In genomic region chr13:51101636-51102218, GRCh38 we compare ENCODE assay signal across 39 cellular contexts. TPM values are rescaled to one million over a fixed set of nuclear protein-coding genes. Genes with fewer than 3 reads are reported as not detected.
"Had no signal": no experiment of that assay in that cellular context is flagged by ENCODE, and none has a peak within 500 bp of the region (broad histone marks: within the 10 kb centered on the region; RNA-seq: fewer than 3 reads in every experiment).

No MANE protein-coding gene starts in this region.

- H3K9me3 Mint-ChIP-seq: activated CD8-positive, alpha-beta T cell treated with anti-CD3 and anti-CD28 coated beads for 36 hours; activated T-cell treated with anti-CD3 and anti-CD28 coated beads, Interleukin-2, amount 50 U/mL, for 4 hours; activated T-helper 17 cell treated with anti-CD3 and anti-CD28 coated beads, Interleukin-2, amount 50 U/mL, for 72 hours; neural crest cell; stimulated activated memory B cell treated with anti-CD40 and anti-IgM and Interleukin-4, amounts not matched to agents 10 μg/mL and 1 μg/mL and 100 μg/mL, for 72 hours; stimulated activated naive CD8-positive, alpha-beta T cell treated with anti-CD3 and anti-CD28 coated beads, Interleukin-15, amount 100 ng/mL, for 72 hours had no signal

- H3K27ac Mint-ChIP-seq: activated CD8-positive, alpha-beta T cell treated with anti-CD3 and anti-CD28 coated beads for 36 hours; activated T-helper 17 cell treated with anti-CD3 and anti-CD28 coated beads, Interleukin-2, amount 50 U/mL, for 72 hours; naive thymus-derived CD4-positive, alpha-beta T cell; stimulated activated memory B cell treated with anti-CD40 and anti-IgM and Interleukin-4, amounts not matched to agents 10 μg/mL and 1 μg/mL and 100 μg/mL, for 72 hours; stimulated activated naive CD8-positive, alpha-beta T cell treated with anti-CD3 and anti-CD28 coated beads, Interleukin-15, amount 100 ng/mL, for 72 hours had no signal

- H3K9me3 ChIP-seq: gastroesophageal sphincter, psoas muscle, upper lobe of left lung had no signal

- H3K36me3 Mint-ChIP-seq: stimulated activated memory B cell treated with anti-CD40 and anti-IgM and Interleukin-4, amounts not matched to agents 10 μg/mL and 1 μg/mL and 100 μg/mL, for 72 hours had no signal

- DNase-seq: activated CD4-positive, alpha-beta T cell treated with anti-CD3 and anti-CD28 coated beads, Interleukin-2, amount 50 U/mL, for 1 hour; activated CD4-positive, CD25-positive, alpha-beta regulatory T cell treated with anti-CD3 and anti-CD28 coated beads, Interleukin-2, amount 50 U/mL, for 72 hours; activated CD8-positive, alpha-beta T cell treated with anti-CD3 and anti-CD28 coated beads for 36 hours; activated gamma-delta T cell treated with Interleukin-2 at 50 U/mL for 16 hours; activated naive CD4-positive, alpha-beta T cell treated with anti-CD3 and anti-CD28 coated beads, Interleukin-2, amount 50 U/mL, for 16 hours; activated T-cell treated with anti-CD3 and anti-CD28 coated beads, Interleukin-2, amount 50 U/mL, for 4 hours; amniotic stem cell; brain microvascular endothelial cell; dorsolateral prefrontal cortex; effector memory CD4-positive, alpha-beta T cell; head of caudate nucleus; hippocampal formation; left cardiac atrium; mammary epithelial cell; midbrain; naive thymus-derived CD4-positive, alpha-beta T cell; occipital lobe; psoas muscle; stimulated activated CD4-positive, alpha-beta T cell treated with anti-CD3 and anti-CD28 coated beads, Interleukin-1b, Interleukin-23, amount 100 ng/mL, for 48 hours; stimulated activated CD4-positive, alpha-beta T cell treated with anti-CD3 and anti-CD28 coated beads, Interleukin-4, amount 100 ng/mL, for 4 hours; stimulated activated CD8-positive, alpha-beta memory T cell treated with anti-CD3 and anti-CD28 coated beads, Interleukin-4, amount 100 ng/mL, for 48 hours; stimulated activated naive CD8-positive, alpha-beta T cell treated with anti-CD3 and anti-CD28 coated beads, Interleukin-15, amount 100 ng/mL, for 72 hours; substantia nigra; upper lobe of left lung; WERI-Rb-1 had no signal

- H3K4me3 Mint-ChIP-seq: activated CD8-positive, alpha-beta T cell treated with anti-CD3 and anti-CD28 coated beads for 36 hours; activated T-cell treated with anti-CD3 and anti-CD28 coated beads, Interleukin-2, amount 50 U/mL, for 4 hours; activated T-helper 17 cell treated with anti-CD3 and anti-CD28 coated beads, Interleukin-2, amount 50 U/mL, for 72 hours; naive thymus-derived CD4-positive, alpha-beta T cell; neural crest cell; stimulated activated memory B cell treated with anti-CD40 and anti-IgM and Interleukin-4, amounts not matched to agents 10 μg/mL and 1 μg/mL and 100 μg/mL, for 72 hours; stimulated activated naive CD8-positive, alpha-beta T cell treated with anti-CD3 and anti-CD28 coated beads, Interleukin-15, amount 100 ng/mL, for 72 hours had no signal

- H3K27me3 ChIP-seq: brain microvascular endothelial cell, upper lobe of left lung had no signal

- H3K4me3 ChIP-seq: coronary artery, dorsolateral prefrontal cortex, gastroesophageal sphincter, psoas muscle, smooth muscle cell, upper lobe of left lung had no signal

- H3K4me1 Mint-ChIP-seq: activated T-helper 17 cell treated with anti-CD3 and anti-CD28 coated beads, Interleukin-2, amount 50 U/mL, for 72 hours; naive thymus-derived CD4-positive, alpha-beta T cell; stimulated activated memory B cell treated with anti-CD40 and anti-IgM and Interleukin-4, amounts not matched to agents 10 μg/mL and 1 μg/mL and 100 μg/mL, for 72 hours; stimulated activated naive CD8-positive, alpha-beta T cell treated with anti-CD3 and anti-CD28 coated beads, Interleukin-15, amount 100 ng/mL, for 72 hours had no signal

- H3K27ac ChIP-seq: brain microvascular endothelial cell, coronary artery, dorsolateral prefrontal cortex, gastroesophageal sphincter, parathyroid adenoma, psoas muscle, upper lobe of left lung, WERI-Rb-1 had no signal

- H3K4me1 ChIP-seq: gastroesophageal sphincter, parathyroid adenoma, psoas muscle, upper lobe of left lung had no signal

- H3K36me3 ChIP-seq: brain microvascular endothelial cell, gastroesophageal sphincter, upper lobe of left lung, WERI-Rb-1 had no signal

RNA-seq across cellular contexts. Expression of gene C13orf42, which starts 9.3 kb away (rescaled TPM):
- total RNA-seq: activated CD8-positive, alpha-beta T cell treated with anti-CD3 and anti-CD28 coated beads for 36 hours; activated T-cell treated with anti-CD3 and anti-CD28 coated beads, Interleukin-2, amount 50 U/mL, for 4 hours; activated T-helper 17 cell treated with anti-CD3 and anti-CD28 coated beads, Interleukin-2, amount 50 U/mL, for 72 hours; astrocyte; cardiac septum; cerebellum; fibroblast of lung; fibroblast of villous mesenchyme; left cardiac atrium; mammary epithelial cell; naive thymus-derived CD4-positive, alpha-beta T cell; neural crest cell; occipital lobe; psoas muscle; smooth muscle cell; upper lobe of left lung had no signal
- polyA plus RNA-seq: fibroblast of lung; keratinocyte; liver; mammary epithelial cell; naive thymus-derived CD4-positive, alpha-beta T cell; psoas muscle; smooth muscle cell had no signal
